8 cellular contexts compared by ENCODE assay signal in genomic region chr6:43228951-43229802, GRCh38. TPM values are rescaled to one million over a fixed set of nuclear protein-coding genes. Genes with fewer than 3 reads are reported as not detected.
DNase-seq lines count a peak whose midpoint lies in the region; ATAC-seq and TF ChIP-seq lines count a peak whose summit lies in the region.

A gene with protein sequence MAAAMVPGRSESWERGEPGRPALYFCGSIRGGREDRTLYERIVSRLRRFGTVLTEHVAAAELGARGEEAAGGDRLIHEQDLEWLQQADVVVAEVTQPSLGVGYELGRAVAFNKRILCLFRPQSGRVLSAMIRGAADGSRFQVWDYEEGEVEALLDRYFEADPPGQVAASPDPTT (minus strand): TSS chr6:43229481. CDS start chr6:43229456, 25 bp downstream.

- peaks cover 46% of the 10 kb centered on the region for H3K4me1 Mint-ChIP-seq in activated CD8-positive, alpha-beta T cell treated with anti-CD3 and anti-CD28 coated beads, Interleukin-2, amount 10 ng/mL, durations not matched to agents 7 days and 5 days (ENCODE audit: low read depth)
- H3K4me1 Mint-ChIP-seq in effector memory CD8-positive, alpha-beta T cell (ENCODE audit: low read depth in 2 of 2): peaks cover 22 to 30% of the 10 kb centered on the region in 2 donors

- peak within 1 kb of the TSS; percentile 86 for H3K27ac Mint-ChIP-seq in activated CD8-positive, alpha-beta T cell treated with anti-CD3 and anti-CD28 coated beads, Interleukin-2, amount 10 ng/mL, durations not matched to agents 7 days and 5 days
- peak within 1 kb of the TSS; percentile 86 to 89 for H3K27ac Mint-ChIP-seq in effector memory CD8-positive, alpha-beta T cell

- H3K27me3 Mint-ChIP-seq in activated CD8-positive, alpha-beta T cell treated with anti-CD3 and anti-CD28 coated beads, Interleukin-2, amount 10 ng/mL, durations not matched to agents 7 days and 5 days (ENCODE audit: low read depth): peaks cover 8% of the 10 kb centered on the region
- peaks cover 19 to 29% of the 10 kb centered on the region in 2 donors for H3K27me3 Mint-ChIP-seq in effector memory CD8-positive, alpha-beta T cell

- peak; percentile 62 for TF ChIP-seq CTCF in AG04449 (IDR thresholded peaks at IDR 0.05; ENCODE audit: insufficient read depth, low read length, missing control alignments)

- peak within 1 kb of the TSS; percentile 70 for H3K4me3 ChIP-seq in AG04449 (ENCODE audit: low read depth, low read length)

- DNase-seq in AG04449 (ENCODE audit: low read depth, low spot score) (no peak), NCI-H526 treated with DMSO at 0.1 percent for 48 hours (lab: John Stamatoyannopoulos, UW) (peak; percentile 36), medulla oblongata (ENCODE audit: extremely low spot score) (peak; percentile 76)
- peak; percentile 78 for DNase-seq in activated CD8-positive, alpha-beta T cell treated with anti-CD3 and anti-CD28 coated beads, Interleukin-2, amount 10 ng/mL, durations not matched to agents 7 days and 5 days
- peak; percentile 67 to 81 (median 79) for DNase-seq in effector memory CD8-positive, alpha-beta T cell
- DNase-seq in stimulated activated CD8-positive, alpha-beta memory T cell treated with anti-CD3 and anti-CD28 coated beads, Interleukin-12 subunit alpha, Interleukin-12 subunit beta, amount 100 ng/mL, for 1 hour (ENCODE audit: low read depth): peak; percentile 60

- H3K4me3 Mint-ChIP-seq in activated CD8-positive, alpha-beta T cell treated with anti-CD3 and anti-CD28 coated beads, Interleukin-2, amount 10 ng/mL, durations not matched to agents 7 days and 5 days: peak within 1 kb of the TSS; percentile 82
- peak within 1 kb of the TSS; percentile 86 to 87 for H3K4me3 Mint-ChIP-seq in effector memory CD8-positive, alpha-beta T cell

- H3K9me3 Mint-ChIP-seq in activated CD8-positive, alpha-beta T cell treated with anti-CD3 and anti-CD28 coated beads, Interleukin-2, amount 10 ng/mL, durations not matched to agents 7 days and 5 days (ENCODE audit: insufficient read depth): no peaks in the 10 kb centered on the region
- no peaks in the 10 kb centered on the region for H3K9me3 Mint-ChIP-seq in effector memory CD8-positive, alpha-beta T cell

- ATAC-seq in GM18517 (IDR thresholded peaks at IDR 0.05; ENCODE audit: unreplicated experiment) (peak; percentile 68), HG03066 (IDR thresholded peaks at IDR 0.05; ENCODE audit: low read depth, unreplicated experiment) (peak; percentile 72)
- ATAC-seq in activated CD8-positive, alpha-beta T cell treated with anti-CD3 and anti-CD28 coated beads, Interleukin-2, amount 10 ng/mL, durations not matched to agents 7 days and 5 days: peak; percentile 90
- peak; percentile 72 for ATAC-seq in effector memory CD8-positive, alpha-beta T cell (replicated peaks)

- POLR2A ChIA-PET in AG04449 (lab: Yijun Ruan, JAX): no interaction called here
- POLR2A ChIA-PET in activated CD8-positive, alpha-beta T cell treated with anti-CD3 and anti-CD28 coated beads, Interleukin-2, amount 10 ng/mL, durations not matched to agents 7 days and 5 days (lab: Charles Lee): interaction anchor here (0.7 to 1.5 kb wide), 7 partner anchors 11 to 277 kb away, joined by 3 to 5 read pairs (median 3); partner anchors contain the start of gene TTBK1

- CTCF ChIA-PET in AG04449 (lab: Yijun Ruan, JAX): interaction anchor here (0.6 to 4.3 kb wide), 72 partner anchors 9 to 852 kb away, joined by 3 to 98 read pairs (median 4); partner anchors contain the start of genes CUL9, DLK2, KLHDC3 and MEA1
- CTCF ChIA-PET in activated CD8-positive, alpha-beta T cell treated with anti-CD3 and anti-CD28 coated beads, Interleukin-2, amount 10 ng/mL, durations not matched to agents 7 days and 5 days (lab: Charles Lee): interaction anchor here (0.6 to 3.0 kb wide), 33 partner anchors 8 to 288 kb away, joined by 3 to 36 read pairs (median 3); partner anchors contain the start of genes CUL9, POLR1C, SRF and TJAP1

- H3K36me3 Mint-ChIP-seq in activated CD8-positive, alpha-beta T cell treated with anti-CD3 and anti-CD28 coated beads, Interleukin-2, amount 10 ng/mL, durations not matched to agents 7 days and 5 days (ENCODE audit: low read depth): peaks cover 19% of the 10 kb centered on the region
- H3K36me3 Mint-ChIP-seq in effector memory CD8-positive, alpha-beta T cell (ENCODE audit: insufficient read depth): peaks cover 17% of the 10 kb centered on the region

RNA-seq across cellular contexts. Expression of the gene that starts here (rescaled TPM):
- 10 to 100 TPM; 42.5 to 47.2 TPM for total RNA-seq in activated CD8-positive, alpha-beta T cell treated with anti-CD3 and anti-CD28 coated beads, Interleukin-2, amount 10 ng/mL, durations not matched to agents 7 days and 5 days
